Comparison of ENCODE assay signal across 1 cellular context in genomic region chr16:31094088-31094423, GRCh38.
TF ChIP-seq lines count a peak whose summit lies in the region.

No MANE protein-coding gene starts in this region.

TF ChIP-seq in HepG2, 621 proteins besides CTCF, POLR2A, EP300 and RAD21 (continued from another document and continues in another):
- TF ChIP-seq CSRNP1 (CRISPR knock-in tag; IDR thresholded peaks at IDR 0.05), result no peak
- no peak for TF ChIP-seq HNF4G (IDR thresholded peaks at IDR 0.05; ENCODE audit: borderline replicate concordance, low read depth, low read length)
- no peak for TF ChIP-seq HNF4G (CRISPR knock-in tag; IDR thresholded peaks at IDR 0.05; ENCODE audit: borderline replicate concordance, low read depth)
- no peak for TF ChIP-seq SRSF4 (IDR thresholded peaks at IDR 0.05; ENCODE audit: low read depth, low read length, poor library complexity, severe bottlenecking)
- no peak for TF ChIP-seq KAT8 (CRISPR knock-in tag; IDR thresholded peaks at IDR 0.05)
- 0 out of 2 replicates have a peak, but pooled peaks have one; percentile 38 for TF ChIP-seq ZNF83 (CRISPR knock-in tag; IDR thresholded peaks at IDR 0.05; ENCODE audit: borderline replicate concordance)
- no peak for TF ChIP-seq NONO (IDR thresholded peaks at IDR 0.05)
- TF ChIP-seq NONO (CRISPR knock-in tag; conservative IDR thresholded peaks at IDR 0.05), result no peak
- TF ChIP-seq REXO4 (CRISPR knock-in tag; IDR thresholded peaks at IDR 0.05; ENCODE audit: borderline replicate concordance), result 0 out of 2 replicates have a peak, but pooled peaks have one; percentile 65
- 0 out of 2 replicates have a peak, but pooled peaks have one; percentile 30 for TF ChIP-seq ZNF740 (CRISPR knock-in tag; IDR thresholded peaks at IDR 0.05)
- TF ChIP-seq ZNF687 (CRISPR knock-in tag; IDR thresholded peaks at IDR 0.05), result no peak
- no peak for TF ChIP-seq ZFP36 (IDR thresholded peaks at IDR 0.05; ENCODE audit: borderline replicate concordance, low read depth, low read length, partially characterized antibody)
- TF ChIP-seq ZNF879 (CRISPR knock-in tag; IDR thresholded peaks at IDR 0.05), result 0 out of 2 replicates have a peak, but pooled peaks have one; percentile 2
- no peak for TF ChIP-seq SP1 (IDR thresholded peaks at IDR 0.05)
- no peak for TF ChIP-seq SP1 (CRISPR knock-in tag; IDR thresholded peaks at IDR 0.05)
- TF ChIP-seq AFF4 (CRISPR knock-in tag; IDR thresholded peaks at IDR 0.05), result no peak; the same call in 1 of the 2 replicates
- no peak for TF ChIP-seq ZNF205 (CRISPR knock-in tag; IDR thresholded peaks at IDR 0.05)
- TF ChIP-seq MZF1 (CRISPR knock-in tag; IDR thresholded peaks at IDR 0.05; ENCODE audit: borderline replicate concordance), result no peak
- TF ChIP-seq, protein P1, sequence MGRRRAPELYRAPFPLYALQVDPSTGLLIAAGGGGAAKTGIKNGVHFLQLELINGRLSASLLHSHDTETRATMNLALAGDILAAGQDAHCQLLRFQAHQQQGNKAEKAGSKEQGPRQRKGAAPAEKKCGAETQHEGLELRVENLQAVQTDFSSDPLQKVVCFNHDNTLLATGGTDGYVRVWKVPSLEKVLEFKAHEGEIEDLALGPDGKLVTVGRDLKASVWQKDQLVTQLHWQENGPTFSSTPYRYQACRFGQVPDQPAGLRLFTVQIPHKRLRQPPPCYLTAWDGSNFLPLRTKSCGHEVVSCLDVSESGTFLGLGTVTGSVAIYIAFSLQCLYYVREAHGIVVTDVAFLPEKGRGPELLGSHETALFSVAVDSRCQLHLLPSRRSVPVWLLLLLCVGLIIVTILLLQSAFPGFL (CRISPR knock-in tag; IDR thresholded peaks at IDR 0.05), result no peak
- TF ChIP-seq BRCA1 (CRISPR knock-in tag; IDR thresholded peaks at IDR 0.05), result no peak
- no peak for TF ChIP-seq ZNF260 (CRISPR knock-in tag; IDR thresholded peaks at IDR 0.05; ENCODE audit: borderline replicate concordance, low read depth)
- TF ChIP-seq ZNF839 (CRISPR knock-in tag; IDR thresholded peaks at IDR 0.05; ENCODE audit: borderline replicate concordance), result no peak
- no peak for TF ChIP-seq TCF12 (IDR thresholded peaks at IDR 0.05)
- no peak for TF ChIP-seq TCF12 (CRISPR knock-in tag; IDR thresholded peaks at IDR 0.05)
- TF ChIP-seq HMGA1 (CRISPR knock-in tag; conservative IDR thresholded peaks at IDR 0.05), result no peak
- no peak for TF ChIP-seq ZNF574 (CRISPR knock-in tag; IDR thresholded peaks at IDR 0.05)
- TF ChIP-seq ZNF546 (CRISPR knock-in tag; conservative IDR thresholded peaks at IDR 0.05), result 0 out of 2 replicates have a peak, but pooled peaks have one; percentile 38
- TF ChIP-seq MTA3 (CRISPR knock-in tag; IDR thresholded peaks at IDR 0.05), result no peak
- TF ChIP-seq KLF15 (CRISPR knock-in tag; IDR thresholded peaks at IDR 0.05; ENCODE audit: borderline replicate concordance), result no peak
- TF ChIP-seq RCOR2 (CRISPR knock-in tag; IDR thresholded peaks at IDR 0.05), result no peak
- TF ChIP-seq ZNF543 (CRISPR knock-in tag; IDR thresholded peaks at IDR 0.05), result no peak
- TF ChIP-seq, protein P2, sequence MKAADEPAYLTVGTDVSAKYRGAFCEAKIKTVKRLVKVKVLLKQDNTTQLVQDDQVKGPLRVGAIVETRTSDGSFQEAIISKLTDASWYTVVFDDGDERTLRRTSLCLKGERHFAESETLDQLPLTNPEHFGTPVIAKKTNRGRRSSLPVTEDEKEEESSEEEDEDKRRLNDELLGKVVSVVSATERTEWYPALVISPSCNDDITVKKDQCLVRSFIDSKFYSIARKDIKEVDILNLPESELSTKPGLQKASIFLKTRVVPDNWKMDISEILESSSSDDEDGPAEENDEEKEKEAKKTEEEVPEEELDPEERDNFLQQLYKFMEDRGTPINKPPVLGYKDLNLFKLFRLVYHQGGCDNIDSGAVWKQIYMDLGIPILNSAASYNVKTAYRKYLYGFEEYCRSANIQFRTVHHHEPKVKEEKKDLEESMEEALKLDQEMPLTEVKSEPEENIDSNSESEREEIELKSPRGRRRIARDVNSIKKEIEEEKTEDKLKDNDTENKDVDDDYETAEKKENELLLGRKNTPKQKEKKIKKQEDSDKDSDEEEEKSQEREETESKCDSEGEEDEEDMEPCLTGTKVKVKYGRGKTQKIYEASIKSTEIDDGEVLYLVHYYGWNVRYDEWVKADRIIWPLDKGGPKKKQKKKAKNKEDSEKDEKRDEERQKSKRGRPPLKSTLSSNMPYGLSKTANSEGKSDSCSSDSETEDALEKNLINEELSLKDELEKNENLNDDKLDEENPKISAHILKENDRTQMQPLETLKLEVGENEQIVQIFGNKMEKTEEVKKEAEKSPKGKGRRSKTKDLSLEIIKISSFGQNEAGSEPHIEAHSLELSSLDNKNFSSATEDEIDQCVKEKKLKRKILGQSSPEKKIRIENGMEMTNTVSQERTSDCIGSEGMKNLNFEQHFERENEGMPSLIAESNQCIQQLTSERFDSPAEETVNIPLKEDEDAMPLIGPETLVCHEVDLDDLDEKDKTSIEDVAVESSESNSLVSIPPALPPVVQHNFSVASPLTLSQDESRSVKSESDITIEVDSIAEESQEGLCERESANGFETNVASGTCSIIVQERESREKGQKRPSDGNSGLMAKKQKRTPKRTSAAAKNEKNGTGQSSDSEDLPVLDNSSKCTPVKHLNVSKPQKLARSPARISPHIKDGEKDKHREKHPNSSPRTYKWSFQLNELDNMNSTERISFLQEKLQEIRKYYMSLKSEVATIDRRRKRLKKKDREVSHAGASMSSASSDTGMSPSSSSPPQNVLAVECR (CRISPR knock-in tag; IDR thresholded peaks at IDR 0.05; ENCODE audit: borderline replicate concordance), result no peak
- no peak for TF ChIP-seq SMAD3 (CRISPR knock-in tag; IDR thresholded peaks at IDR 0.05)
- no peak for TF ChIP-seq SRF (IDR thresholded peaks at IDR 0.05; ENCODE audit: low read depth, low read length)
- 0 out of 2 replicates have a peak, but pooled peaks have one; percentile 50 for TF ChIP-seq ZNF577 (CRISPR knock-in tag; IDR thresholded peaks at IDR 0.05; ENCODE audit: borderline replicate concordance, low read depth)
- no peak for TF ChIP-seq IRF2 (CRISPR knock-in tag; IDR thresholded peaks at IDR 0.05)
- TF ChIP-seq ZBTB26 (CRISPR knock-in tag; IDR thresholded peaks at IDR 0.05; ENCODE audit: borderline replicate concordance), result no peak
- TF ChIP-seq PRMT3 (CRISPR knock-in tag; IDR thresholded peaks at IDR 0.05; ENCODE audit: borderline replicate concordance, low read depth), result no peak
- TF ChIP-seq TAF15 (IDR thresholded peaks at IDR 0.05; ENCODE audit: low read depth, low read length, poor library complexity, severe bottlenecking), result no peak
- no peak for TF ChIP-seq HNRNPL (IDR thresholded peaks at IDR 0.05; ENCODE audit: low read depth, low read length)
- TF ChIP-seq ZNF138 (CRISPR knock-in tag; IDR thresholded peaks at IDR 0.05; ENCODE audit: low read depth), result no peak
- no peak for TF ChIP-seq GABPB1 (CRISPR knock-in tag; IDR thresholded peaks at IDR 0.05)
- TF ChIP-seq MAF1 (CRISPR knock-in tag; IDR thresholded peaks at IDR 0.05; ENCODE audit: borderline replicate concordance), result no peak
